ENCODE assay signal across 2 cellular contexts in genomic region chr5:37054391-37054790, GRCh38.
TF ChIP-seq lines count a peak whose summit lies in the region.

No MANE protein-coding gene starts in this region.

TF ChIP-seq in GM23338, 12 proteins besides CTCF, POLR2A, EP300 and RAD21 (continued from another document):
- TF ChIP-seq REST (IDR thresholded peaks at IDR 0.05; ENCODE audit: unreplicated experiment) (no peak), POLR2AphosphoS5 (IDR thresholded peaks at IDR 0.05; ENCODE audit: low read depth) (no peak), EZH2 (IDR thresholded peaks at IDR 0.05; ENCODE audit: low read depth, unreplicated experiment) (no peak), STAT1 (IDR thresholded peaks at IDR 0.05; ENCODE audit: unreplicated experiment) (no peak), NANOG (IDR thresholded peaks at IDR 0.05; ENCODE audit: borderline replicate concordance) (no peak), ZNF114 (CRISPR knock-in tag; IDR thresholded peaks at IDR 0.05) (no peak), ZNF331 (CRISPR knock-in tag; IDR thresholded peaks at IDR 0.05; ENCODE audit: low read depth) (no peak)
- TF ChIP-seq, protein P1, sequence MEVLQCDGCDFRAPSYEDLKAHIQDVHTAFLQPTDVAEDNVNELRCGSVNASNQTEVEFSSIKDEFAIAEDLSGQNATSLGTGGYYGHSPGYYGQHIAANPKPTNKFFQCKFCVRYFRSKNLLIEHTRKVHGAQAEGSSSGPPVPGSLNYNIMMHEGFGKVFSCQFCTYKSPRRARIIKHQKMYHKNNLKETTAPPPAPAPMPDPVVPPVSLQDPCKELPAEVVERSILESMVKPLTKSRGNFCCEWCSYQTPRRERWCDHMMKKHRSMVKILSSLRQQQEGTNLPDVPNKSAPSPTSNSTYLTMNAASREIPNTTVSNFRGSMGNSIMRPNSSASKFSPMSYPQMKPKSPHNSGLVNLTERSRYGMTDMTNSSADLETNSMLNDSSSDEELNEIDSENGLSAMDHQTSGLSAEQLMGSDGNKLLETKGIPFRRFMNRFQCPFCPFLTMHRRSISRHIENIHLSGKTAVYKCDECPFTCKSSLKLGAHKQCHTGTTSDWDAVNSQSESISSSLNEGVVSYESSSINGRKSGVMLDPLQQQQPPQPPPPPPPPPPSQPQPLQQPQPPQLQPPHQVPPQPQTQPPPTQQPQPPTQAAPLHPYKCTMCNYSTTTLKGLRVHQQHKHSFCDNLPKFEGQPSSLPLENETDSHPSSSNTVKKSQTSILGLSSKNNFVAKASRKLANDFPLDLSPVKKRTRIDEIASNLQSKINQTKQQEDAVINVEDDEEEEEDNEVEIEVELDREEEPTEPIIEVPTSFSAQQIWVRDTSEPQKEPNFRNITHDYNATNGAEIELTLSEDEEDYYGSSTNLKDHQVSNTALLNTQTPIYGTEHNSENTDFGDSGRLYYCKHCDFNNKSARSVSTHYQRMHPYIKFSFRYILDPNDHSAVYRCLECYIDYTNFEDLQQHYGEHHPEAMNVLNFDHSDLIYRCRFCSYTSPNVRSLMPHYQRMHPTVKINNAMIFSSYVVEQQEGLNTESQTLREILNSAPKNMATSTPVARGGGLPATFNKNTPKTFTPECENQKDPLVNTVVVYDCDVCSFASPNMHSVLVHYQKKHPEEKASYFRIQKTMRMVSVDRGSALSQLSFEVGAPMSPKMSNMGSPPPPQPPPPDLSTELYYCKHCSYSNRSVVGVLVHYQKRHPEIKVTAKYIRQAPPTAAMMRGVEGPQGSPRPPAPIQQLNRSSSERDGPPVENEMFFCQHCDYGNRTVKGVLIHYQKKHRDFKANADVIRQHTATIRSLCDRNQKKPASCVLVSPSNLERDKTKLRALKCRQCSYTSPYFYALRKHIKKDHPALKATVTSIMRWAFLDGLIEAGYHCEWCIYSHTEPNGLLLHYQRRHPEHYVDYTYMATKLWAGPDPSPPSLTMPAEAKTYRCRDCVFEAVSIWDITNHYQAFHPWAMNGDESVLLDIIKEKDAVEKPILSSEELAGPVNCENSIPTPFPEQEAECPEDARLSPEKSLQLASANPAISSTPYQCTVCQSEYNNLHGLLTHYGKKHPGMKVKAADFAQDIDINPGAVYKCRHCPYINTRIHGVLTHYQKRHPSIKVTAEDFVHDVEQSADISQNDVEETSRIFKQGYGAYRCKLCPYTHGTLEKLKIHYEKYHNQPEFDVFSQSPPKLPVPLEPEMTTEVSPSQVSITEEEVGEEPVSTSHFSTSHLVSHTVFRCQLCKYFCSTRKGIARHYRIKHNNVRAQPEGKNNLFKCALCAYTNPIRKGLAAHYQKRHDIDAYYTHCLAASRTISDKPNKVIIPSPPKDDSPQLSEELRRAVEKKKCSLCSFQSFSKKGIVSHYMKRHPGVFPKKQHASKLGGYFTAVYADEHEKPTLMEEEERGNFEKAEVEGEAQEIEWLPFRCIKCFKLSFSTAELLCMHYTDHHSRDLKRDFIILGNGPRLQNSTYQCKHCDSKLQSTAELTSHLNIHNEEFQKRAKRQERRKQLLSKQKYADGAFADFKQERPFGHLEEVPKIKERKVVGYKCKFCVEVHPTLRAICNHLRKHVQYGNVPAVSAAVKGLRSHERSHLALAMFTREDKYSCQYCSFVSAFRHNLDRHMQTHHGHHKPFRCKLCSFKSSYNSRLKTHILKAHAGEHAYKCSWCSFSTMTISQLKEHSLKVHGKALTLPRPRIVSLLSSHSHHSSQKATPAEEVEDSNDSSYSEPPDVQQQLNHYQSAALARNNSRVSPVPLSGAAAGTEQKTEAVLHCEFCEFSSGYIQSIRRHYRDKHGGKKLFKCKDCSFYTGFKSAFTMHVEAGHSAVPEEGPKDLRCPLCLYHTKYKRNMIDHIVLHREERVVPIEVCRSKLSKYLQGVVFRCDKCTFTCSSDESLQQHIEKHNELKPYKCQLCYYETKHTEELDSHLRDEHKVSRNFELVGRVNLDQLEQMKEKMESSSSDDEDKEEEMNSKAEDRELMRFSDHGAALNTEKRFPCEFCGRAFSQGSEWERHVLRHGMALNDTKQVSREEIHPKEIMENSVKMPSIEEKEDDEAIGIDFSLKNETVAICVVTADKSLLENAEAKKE (CRISPR knock-in tag; IDR thresholded peaks at IDR 0.05) = no peak

TF ChIP-seq in SK-N-SH treated with all-trans-retinoic acid at 6 μM for 48 hours, 23 proteins besides CTCF, POLR2A, EP300 and RAD21 (continued from another document):
- TF ChIP-seq, protein P2, sequence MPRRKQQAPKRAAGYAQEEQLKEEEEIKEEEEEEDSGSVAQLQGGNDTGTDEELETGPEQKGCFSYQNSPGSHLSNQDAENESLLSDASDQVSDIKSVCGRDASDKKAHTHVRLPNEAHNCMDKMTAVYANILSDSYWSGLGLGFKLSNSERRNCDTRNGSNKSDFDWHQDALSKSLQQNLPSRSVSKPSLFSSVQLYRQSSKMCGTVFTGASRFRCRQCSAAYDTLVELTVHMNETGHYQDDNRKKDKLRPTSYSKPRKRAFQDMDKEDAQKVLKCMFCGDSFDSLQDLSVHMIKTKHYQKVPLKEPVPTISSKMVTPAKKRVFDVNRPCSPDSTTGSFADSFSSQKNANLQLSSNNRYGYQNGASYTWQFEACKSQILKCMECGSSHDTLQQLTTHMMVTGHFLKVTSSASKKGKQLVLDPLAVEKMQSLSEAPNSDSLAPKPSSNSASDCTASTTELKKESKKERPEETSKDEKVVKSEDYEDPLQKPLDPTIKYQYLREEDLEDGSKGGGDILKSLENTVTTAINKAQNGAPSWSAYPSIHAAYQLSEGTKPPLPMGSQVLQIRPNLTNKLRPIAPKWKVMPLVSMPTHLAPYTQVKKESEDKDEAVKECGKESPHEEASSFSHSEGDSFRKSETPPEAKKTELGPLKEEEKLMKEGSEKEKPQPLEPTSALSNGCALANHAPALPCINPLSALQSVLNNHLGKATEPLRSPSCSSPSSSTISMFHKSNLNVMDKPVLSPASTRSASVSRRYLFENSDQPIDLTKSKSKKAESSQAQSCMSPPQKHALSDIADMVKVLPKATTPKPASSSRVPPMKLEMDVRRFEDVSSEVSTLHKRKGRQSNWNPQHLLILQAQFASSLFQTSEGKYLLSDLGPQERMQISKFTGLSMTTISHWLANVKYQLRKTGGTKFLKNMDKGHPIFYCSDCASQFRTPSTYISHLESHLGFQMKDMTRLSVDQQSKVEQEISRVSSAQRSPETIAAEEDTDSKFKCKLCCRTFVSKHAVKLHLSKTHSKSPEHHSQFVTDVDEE (CRISPR knock-in tag; IDR thresholded peaks at IDR 0.05) = peak; percentile 22; the same call in 1 of the 2 replicates
- no peak for TF ChIP-seq ZNF70 (CRISPR knock-in tag; IDR thresholded peaks at IDR 0.05)
- no peak for TF ChIP-seq ZNF565 (CRISPR knock-in tag; conservative IDR thresholded peaks at IDR 0.05; ENCODE audit: low read depth)
- TF ChIP-seq TCF4 (CRISPR knock-in tag; IDR thresholded peaks at IDR 0.05; ENCODE audit: borderline replicate concordance) = peak; percentile 91
- TF ChIP-seq PATZ1 (CRISPR knock-in tag; IDR thresholded peaks at IDR 0.05; ENCODE audit: borderline replicate concordance) = no peak
- no peak for TF ChIP-seq ZFP30 (CRISPR knock-in tag; IDR thresholded peaks at IDR 0.05)
- TF ChIP-seq BACH2 (CRISPR knock-in tag; IDR thresholded peaks at IDR 0.05; ENCODE audit: borderline replicate concordance) = no peak
- no peak for TF ChIP-seq CSDC2 (CRISPR knock-in tag; IDR thresholded peaks at IDR 0.05)
- no peak for TF ChIP-seq ZFP3 (CRISPR knock-in tag; IDR thresholded peaks at IDR 0.05)
- no peak for TF ChIP-seq ZC3H10 (CRISPR knock-in tag; IDR thresholded peaks at IDR 0.05)
- TF ChIP-seq ESRRG (CRISPR knock-in tag; IDR thresholded peaks at IDR 0.05) = peak; percentile 65; the same call in 1 of the 2 replicates
- no peak for TF ChIP-seq OSR1 (CRISPR knock-in tag; IDR thresholded peaks at IDR 0.05)
- TF ChIP-seq ARNTL (CRISPR knock-in tag; IDR thresholded peaks at IDR 0.05; ENCODE audit: borderline replicate concordance, low read depth) = no peak
